Comparison of ENCODE assay signal across 8 cellular contexts in genomic region chr21:43645414-43645891, GRCh38. TPM values are rescaled to one million over a fixed set of nuclear protein-coding genes. Genes with fewer than 3 reads are reported as not detected.
A peak's percentile ranks its signal among the peaks of the same experiment; 100 is the strongest.
DNase-seq lines count a peak whose midpoint lies in the region; ATAC-seq and TF ChIP-seq lines count a peak whose summit lies in the region.

No MANE protein-coding gene starts in this region.

- H3K4me1 ChIP-seq in Peyer's patch (peaks cover 0 to 4% (median 2%) of the 10 kb centered on the region in 4 donors), lower lobe of right lung (peaks cover 20% of the 10 kb centered on the region), tibial nerve (peaks cover 0 to 21% (median 4%) of the 10 kb centered on the region in 4 donors)

- peak; percentile 86 to 92 for ATAC-seq in lower lobe of right lung
- no peak for ATAC-seq in GM19463 (IDR thresholded peaks at IDR 0.05; ENCODE audit: unreplicated experiment)
- no peak for ATAC-seq in HG03097 (IDR thresholded peaks at IDR 0.05; ENCODE audit: low FRiP score, unreplicated experiment)

- TF ChIP-seq EP300 in tibial nerve (IDR thresholded peaks at IDR 0.05): peak; percentile 42 to 61

- peak overlapping the region in 1 of 4 donors; percentile 5 for H3K27ac ChIP-seq in Peyer's patch
- H3K27ac ChIP-seq in coronary artery: peak overlapping the region; percentile 24 to 42
- peak overlapping the region; percentile 52 for H3K27ac ChIP-seq in lower lobe of right lung
- peak overlapping the region; percentile 12 to 79 (median 35) for H3K27ac ChIP-seq in tibial nerve

- TF ChIP-seq POLR2A in Peyer's patch (IDR thresholded peaks at IDR 0.05) (no peak), tibial nerve (IDR thresholded peaks at IDR 0.05) (no peak)

- WGBS in tibial nerve, 2 donors: 3 to 6% methylated on average over 7 of the region's 7 CpGs

- no peaks in the 10 kb centered on the region for H3K27me3 ChIP-seq in Peyer's patch
- H3K27me3 ChIP-seq in lower lobe of right lung (ENCODE audit: low read depth): no peaks in the 10 kb centered on the region
- H3K27me3 ChIP-seq in tibial nerve: no peaks in the 10 kb centered on the region

- intact Hi-C loops in lower lobe of right lung (cut with DNase I): no loop called here

- DNase-seq in DMS153 treated with DMSO at 0.1 percent for 48 hours (lab: John Stamatoyannopoulos, UW; ENCODE audit: unreplicated experiment) (peak; percentile 58), HFF-Myc (ENCODE audit: extremely low read depth, low read depth) (peak; percentile 35), Peyer's patch (peak in 2 of 3 donors; percentile 44 to 79), coronary artery (ENCODE audit: low spot score) (no peak), lower lobe of right lung (no peak), tibial nerve (ENCODE audit: low spot score in 2 of 2) (peak in 1 of 2 donors; percentile 67)

- no peaks in the 10 kb centered on the region for H3K36me3 ChIP-seq in Peyer's patch
- H3K36me3 ChIP-seq in lower lobe of right lung: no peaks in the 10 kb centered on the region
- no peaks in the 10 kb centered on the region for H3K36me3 ChIP-seq in tibial nerve

- TF ChIP-seq CTCF in HFF-Myc (IDR thresholded peaks at IDR 0.05; ENCODE audit: low read depth, low read length, missing control alignments): peak; percentile 48
- TF ChIP-seq CTCF in Peyer's patch (IDR thresholded peaks at IDR 0.05): peak; percentile 5 to 70 (median 56)
- TF ChIP-seq CTCF in coronary artery (IDR thresholded peaks at IDR 0.05): no peak
- peak; percentile 53 for TF ChIP-seq CTCF in lower lobe of right lung (IDR thresholded peaks at IDR 0.05)
- peak; percentile 29 to 75 (median 61) for TF ChIP-seq CTCF in tibial nerve (IDR thresholded peaks at IDR 0.05)

- H3K9me3 ChIP-seq in Peyer's patch (no peaks in the 10 kb centered on the region), lower lobe of right lung (no peaks in the 10 kb centered on the region), tibial nerve (no peaks in the 10 kb centered on the region)

- no peak overlapping the region for H3K4me3 ChIP-seq in HFF-Myc (replicated peaks; ENCODE audit: low read depth, low read length)
- H3K4me3 ChIP-seq in Peyer's patch: no peak overlapping the region
- peak overlapping the region; percentile 23 for H3K4me3 ChIP-seq in coronary artery
- no peak overlapping the region for H3K4me3 ChIP-seq in lower lobe of right lung
- no peak overlapping the region for H3K4me3 ChIP-seq in tibial nerve

RNA-seq across cellular contexts. Expression of gene HSF2BP, which starts 13.8 kb away (rescaled TPM):
- under 1 TPM in 2 of 4 donors, not detected in 2; 0.35 to 0.67 TPM for total RNA-seq in Peyer's patch
- total RNA-seq in lower lobe of right lung: 0.32 TPM
- total RNA-seq in tibial nerve: 1 to 10 TPM; 1.7 to 6.3 (median 1.9) TPM

RNA-seq across cellular contexts. Expression of gene RRP1B, which starts 13.9 kb away (rescaled TPM):
- 10 to 100 TPM; 10.7 to 28.1 (median 14.1) TPM for total RNA-seq in Peyer's patch
- 18.1 TPM for total RNA-seq in lower lobe of right lung
- 10 to 100 TPM; 21.4 to 29.4 (median 25.5) TPM for total RNA-seq in tibial nerve

Comparison
In these comparisons a context has a peak if more than half of its experiments do, and no peak if none do; other contexts are left out.
1. DNase-seq: peak in DMS153 treated with DMSO at 0.1 percent for 48 hours (single experiment), HFF-Myc (single experiment) and Peyer's patch (2 of 3); none in coronary artery (single experiment) and lower lobe of right lung (single experiment).
2. ATAC-seq: peak in lower lobe of right lung (2 of 2); none in GM19463 (single experiment) and HG03097 (single experiment).